ENCODE assay signal across 8 cellular contexts in genomic region chr7:75074262-75074641, GRCh38. TPM values are rescaled to one million over a fixed set of nuclear protein-coding genes. Genes with fewer than 3 reads are reported as not detected.
DNase-seq lines count a peak whose midpoint lies in the region; ATAC-seq and TF ChIP-seq lines count a peak whose summit lies in the region.
"Not testable (repeated sequence)": the region's sequence is repeated elsewhere in the genome, so short reads cannot be mapped to it uniquely, and the experiment has no call there.

No MANE protein-coding gene starts in this region.

- intact Hi-C loops in A673 (cut with micrococcal nuclease; ENCODE audit: unreplicated experiment), result not testable (repeated sequence)
- intact Hi-C loops in activated T-helper 2 cell treated with anti-CD3 and anti-CD28 coated beads, Interferon-gamma antibody, Interleukin-2, Interleukin-4, amounts not matched to agents 10 μg/mL and 5 μg/mL and 100 μg/mL, durations not matched to agents 14 hours and 24 hours and 36 hours (cut with micrococcal nuclease), result loop anchor here (5.0 kb wide), 1 partner anchor 568 kb away; no protein-coding TSS in a partner anchor

- peaks cover 23% of the 10 kb centered on the region for H3K36me3 Mint-ChIP-seq in activated T-helper 2 cell treated with anti-CD3 and anti-CD28 coated beads, Interferon-gamma antibody, Interleukin-2, Interleukin-4, amounts not matched to agents 10 μg/mL and 5 μg/mL and 100 μg/mL, durations not matched to agents 14 hours and 24 hours and 36 hours (ENCODE audit: low read depth)
- not testable (repeated sequence) for H3K36me3 Mint-ChIP-seq in naive B cell

- H3K9me3 Mint-ChIP-seq in activated T-helper 2 cell treated with anti-CD3 and anti-CD28 coated beads, Interferon-gamma antibody, Interleukin-2, Interleukin-4, amounts not matched to agents 10 μg/mL and 5 μg/mL and 100 μg/mL, durations not matched to agents 14 hours and 24 hours and 36 hours; naive B cell: not testable (repeated sequence)

- H3K4me1 Mint-ChIP-seq in activated T-helper 2 cell treated with anti-CD3 and anti-CD28 coated beads, Interferon-gamma antibody, Interleukin-2, Interleukin-4, amounts not matched to agents 10 μg/mL and 5 μg/mL and 100 μg/mL, durations not matched to agents 14 hours and 24 hours and 36 hours (ENCODE audit: low read depth), result not testable (repeated sequence)
- peaks cover 4 to 18% (median 11%) of the 10 kb centered on the region in 3 donors for H3K4me1 Mint-ChIP-seq in naive B cell

- H3K27ac ChIP-seq in A673 (ENCODE audit: low read depth, low read length, poor library complexity, severe bottlenecking) (peak overlapping the region; percentile 90), Peyer's patch (peak overlapping the region; percentile 85 to 92 (median 90)), coronary artery (peak overlapping the region; percentile 93 to 96), cardiac muscle cell (peak overlapping the region; percentile 93), skin epidermis (peak overlapping the region in 18 of 21 experiments; percentile 88 to 99 (median 93))

- not testable (repeated sequence) for ATAC-seq in naive B cell (ENCODE audit: low read depth in 2 of 2)

- H3K4me3 ChIP-seq in A673 (ENCODE audit: low read depth, low read length, poor library complexity, severe bottlenecking) (peak overlapping the region; percentile 93), H7 (ENCODE audit: insufficient read depth, low read depth, low read length) (peak overlapping the region; percentile 94; the same call in 1 of the 2 replicates), Peyer's patch (peak overlapping the region; percentile 80 to 95 (median 88)), coronary artery (peak overlapping the region; percentile 83), cardiac muscle cell (peak overlapping the region; percentile 60), skin epidermis (peak overlapping the region; percentile 67 to 95 (median 81))

- not testable (repeated sequence) for TF ChIP-seq POLR2A in Peyer's patch (IDR thresholded peaks at IDR 0.05)

- H3K36me3 ChIP-seq in A673 (ENCODE audit: insufficient read depth, low read length, poor library complexity, severe bottlenecking), result peaks cover 15% of the 10 kb centered on the region
- H3K36me3 ChIP-seq in H7 (replicated peaks; ENCODE audit: control insufficient read depth, insufficient read depth, low read length), result not testable (repeated sequence)
- H3K36me3 ChIP-seq in Peyer's patch, result peaks cover 0 to 21% (median 0%) of the 10 kb centered on the region in 3 donors
- H3K36me3 ChIP-seq in cardiac muscle cell, result peaks cover 13% of the 10 kb centered on the region

- POLR2A ChIA-PET in A673 (lab: Charles Lee; ENCODE audit: low non-redundant PET), result not testable (repeated sequence)

- not testable (repeated sequence) for DNase-seq in A673 (ENCODE audit: low spot score); H7; activated T-helper 2 cell treated with anti-CD3 and anti-CD28 coated beads, Interferon-gamma antibody, Interleukin-2, Interleukin-4, amounts not matched to agents 10 μg/mL and 5 μg/mL and 100 μg/mL, durations not matched to agents 14 hours and 24 hours and 36 hours (ENCODE audit: low spot score); coronary artery (ENCODE audit: low spot score); cardiac muscle cell (ENCODE audit: low read depth in 1 of 2, low spot score in 1 of 2); naive B cell
- peak in 1 of 3 donors; percentile 11 for DNase-seq in Peyer's patch

- H3K4me1 ChIP-seq in A673 (ENCODE audit: insufficient read depth, low read length, poor library complexity, severe bottlenecking); Peyer's patch; cardiac muscle cell (ENCODE audit: low read depth): not testable (repeated sequence)

- CTCF ChIA-PET in A673 (lab: Charles Lee), result not testable (repeated sequence)

- H3K27me3 Mint-ChIP-seq in activated T-helper 2 cell treated with anti-CD3 and anti-CD28 coated beads, Interferon-gamma antibody, Interleukin-2, Interleukin-4, amounts not matched to agents 10 μg/mL and 5 μg/mL and 100 μg/mL, durations not matched to agents 14 hours and 24 hours and 36 hours (ENCODE audit: low read depth); naive B cell: not testable (repeated sequence)

- not testable (repeated sequence) for BruUV-seq in A673 (replicated peaks; lab: Mats Ljungman, UMichigan)

- not testable (repeated sequence) for H3K27me3 ChIP-seq in A673 (replicated peaks; ENCODE audit: insufficient read depth, low read depth, low read length, poor library complexity); H7 (ENCODE audit: control insufficient read depth, insufficient read depth, low read length); Peyer's patch; cardiac muscle cell

- H3K4me3 Mint-ChIP-seq in activated T-helper 2 cell treated with anti-CD3 and anti-CD28 coated beads, Interferon-gamma antibody, Interleukin-2, Interleukin-4, amounts not matched to agents 10 μg/mL and 5 μg/mL and 100 μg/mL, durations not matched to agents 14 hours and 24 hours and 36 hours (ENCODE audit: low read depth), result peak overlapping the region; percentile 90
- peak overlapping the region; percentile 90 to 95 (median 94) for H3K4me3 Mint-ChIP-seq in naive B cell

- not testable (repeated sequence) for TF ChIP-seq CTCF in A673 (conservative IDR thresholded peaks at IDR 0.05; ENCODE audit: low read depth, low read length); Peyer's patch (IDR thresholded peaks at IDR 0.05); coronary artery (IDR thresholded peaks at IDR 0.05); cardiac muscle cell (IDR thresholded peaks at IDR 0.05; ENCODE audit: low read depth, low read length)

- peak overlapping the region; percentile 89 for H3K27ac Mint-ChIP-seq in activated T-helper 2 cell treated with anti-CD3 and anti-CD28 coated beads, Interferon-gamma antibody, Interleukin-2, Interleukin-4, amounts not matched to agents 10 μg/mL and 5 μg/mL and 100 μg/mL, durations not matched to agents 14 hours and 24 hours and 36 hours
- H3K27ac Mint-ChIP-seq in naive B cell, result peak overlapping the region; percentile 53 to 98 (median 94)

- not testable (repeated sequence) for H3K9me3 ChIP-seq in A673 (ENCODE audit: low read depth, low read length, poor library complexity, severe bottlenecking); Peyer's patch; cardiac muscle cell (ENCODE audit: low read depth)

RNA-seq across cellular contexts. Expression of gene RCC1L, which starts 0.7 kb away (rescaled TPM):
- 39.8 and 40.2 TPM in 2 replicates for total RNA-seq in A673 (2021)
- total RNA-seq in H7 (2014; rRNA removed; shearing (Covaris generic)), result 83.9 and 93.9 TPM in 2 replicates
- 10 to 100 TPM; 24.7 to 53.5 (median 34.6) TPM for total RNA-seq in Peyer's patch
- total RNA-seq in activated T-helper 2 cell treated with anti-CD3 and anti-CD28 coated beads, Interferon-gamma antibody, Interleukin-2, Interleukin-4, amounts not matched to agents 10 μg/mL and 5 μg/mL and 100 μg/mL, durations not matched to agents 14 hours and 24 hours and 36 hours, result 70.3 and 74.0 TPM in 2 replicates
- 49.5 and 63.3 TPM in 2 replicates for total RNA-seq in cardiac muscle cell
- 69.9 and 82.4 TPM in 2 replicates for polyA plus RNA-seq in cardiac muscle cell
- 10 to 100 TPM; 22.7 to 45.9 (median 31.0) TPM for polyA plus RNA-seq in naive B cell (ENCODE audit: low read depth in 6 of 6)

RNA-seq across cellular contexts. Expression of gene GTF2IRD2B, which starts 18.1 kb away (rescaled TPM):
- total RNA-seq in A673 (2021), result 17.1 and 19.7 TPM in 2 replicates
- 4.5 and 9.6 TPM in 2 replicates for total RNA-seq in H7 (2014; rRNA removed; shearing (Covaris generic))
- total RNA-seq in Peyer's patch, result 100 to 1,000 TPM in 1 of 4 donors, 10 to 100 TPM in 3; 22.9 to 153 (median 68.2) TPM
- total RNA-seq in activated T-helper 2 cell treated with anti-CD3 and anti-CD28 coated beads, Interferon-gamma antibody, Interleukin-2, Interleukin-4, amounts not matched to agents 10 μg/mL and 5 μg/mL and 100 μg/mL, durations not matched to agents 14 hours and 24 hours and 36 hours, result 7.4 and 11.0 TPM in 2 replicates
- 31.4 and 41.3 TPM in 2 replicates for total RNA-seq in cardiac muscle cell
- 40.7 and 50.5 TPM in 2 replicates for polyA plus RNA-seq in cardiac muscle cell
- 100 to 1,000 TPM in 1 of 6 donors, 10 to 100 TPM in 5; 50.5 to 109 (median 65.6) TPM for polyA plus RNA-seq in naive B cell (ENCODE audit: low read depth in 6 of 6)
